23 cellular contexts compared by ENCODE assay signal in genomic region chr5:180130876-180131740, GRCh38. TPM values are rescaled to one million over a fixed set of nuclear protein-coding genes. Genes with fewer than 3 reads are reported as not detected.
DNase-seq lines count a peak whose midpoint lies in the region; ATAC-seq, FAIRE-seq and TF ChIP-seq lines count a peak whose summit lies in the region.
"Had no signal": no experiment of that assay in that cellular context is flagged by ENCODE, and none has a peak within 500 bp of the region (broad histone marks: within the 10 kb centered on the region; RNA-seq: fewer than 3 reads in every experiment).

No MANE protein-coding gene starts in this region.

- DNase-seq in G401 (ENCODE audit: low spot score) (peak; percentile 84), HTR-8/SVneo (ENCODE audit: insufficient read length, low spot score) (no peak), coronary artery (ENCODE audit: low spot score) (peak; percentile 72), omental fat pad (ENCODE audit: low spot score) (peak; percentile 8), NCI-H1417 (lab: John Stamatoyannopoulos, UW) (no peak), NCI-H128 (lab: John Stamatoyannopoulos, UW; ENCODE audit: unreplicated experiment) (no peak)
- DNase-seq: activated CD4-positive, CD25-positive, alpha-beta regulatory T cell treated with anti-CD3 and anti-CD28 coated beads, Interleukin-2, amount 50 U/mL, for 72 hours; amniotic stem cell; CD4-positive, alpha-beta memory T cell; effector CD4-positive, alpha-beta T cell; midbrain; NCI-H1105 treated with DMSO at 0.1 percent for 48 hours; NCI-H2107; NCI-H510A; nephron progenitor cell; small intestine; stimulated activated CD4-positive, alpha-beta T cell treated with anti-CD3 and anti-CD28 coated beads, Interleukin-4, amount 100 ng/mL, for 1 hour; upper lobe of left lung had no signal

- FAIRE-seq in HTR-8/SVneo (lab: Jason Lieb, UNC): peak; percentile 63
- FAIRE-seq: GM12891, GM19239, small intestine had no signal

- H3K27ac ChIP-seq in coronary artery: no peak overlapping the region
- H3K27ac ChIP-seq: psoas muscle, upper lobe of left lung had no signal

- ATAC-seq in omental fat pad (ENCODE audit: low FRiP score): no peak
- no peak for ATAC-seq in GM21367 (IDR thresholded peaks at IDR 0.05; ENCODE audit: unreplicated experiment)
- ATAC-seq: psoas muscle had no signal

- in situ Hi-C loops in G401 (cut with HindIII; ENCODE audit: low sequenced_read_pairs): no loop called here

- no peak overlapping the region for H3K4me3 ChIP-seq in coronary artery
- H3K4me3 ChIP-seq: HAP-1, psoas muscle, upper lobe of left lung had no signal

- TF ChIP-seq CTCF in coronary artery (IDR thresholded peaks at IDR 0.05): no peak
- no peak for TF ChIP-seq CTCF in omental fat pad (IDR thresholded peaks at IDR 0.05)

RNA-seq across cellular contexts. Expression of gene RNF130, which starts 59.5 kb away (rescaled TPM):
- total RNA-seq in G401 (2014; rRNA removed; shearing (Covaris generic)): 54.9 and 67.9 TPM in 2 replicates
- 100 to 1,000 TPM; 150 to 170 (median 167) TPM for total RNA-seq in omental fat pad

Comparison
In these comparisons a context has a peak if more than half of its experiments do, and no peak if none do; other contexts are left out.
1. DNase-seq: peak in G401 (single experiment), coronary artery (single experiment) and omental fat pad (single experiment); none in HTR-8/SVneo (single experiment), NCI-H1417 (0 of 3) and NCI-H128 (single experiment).